ENCODE assay signal across 1 cellular context in the genomic region with DNA sequence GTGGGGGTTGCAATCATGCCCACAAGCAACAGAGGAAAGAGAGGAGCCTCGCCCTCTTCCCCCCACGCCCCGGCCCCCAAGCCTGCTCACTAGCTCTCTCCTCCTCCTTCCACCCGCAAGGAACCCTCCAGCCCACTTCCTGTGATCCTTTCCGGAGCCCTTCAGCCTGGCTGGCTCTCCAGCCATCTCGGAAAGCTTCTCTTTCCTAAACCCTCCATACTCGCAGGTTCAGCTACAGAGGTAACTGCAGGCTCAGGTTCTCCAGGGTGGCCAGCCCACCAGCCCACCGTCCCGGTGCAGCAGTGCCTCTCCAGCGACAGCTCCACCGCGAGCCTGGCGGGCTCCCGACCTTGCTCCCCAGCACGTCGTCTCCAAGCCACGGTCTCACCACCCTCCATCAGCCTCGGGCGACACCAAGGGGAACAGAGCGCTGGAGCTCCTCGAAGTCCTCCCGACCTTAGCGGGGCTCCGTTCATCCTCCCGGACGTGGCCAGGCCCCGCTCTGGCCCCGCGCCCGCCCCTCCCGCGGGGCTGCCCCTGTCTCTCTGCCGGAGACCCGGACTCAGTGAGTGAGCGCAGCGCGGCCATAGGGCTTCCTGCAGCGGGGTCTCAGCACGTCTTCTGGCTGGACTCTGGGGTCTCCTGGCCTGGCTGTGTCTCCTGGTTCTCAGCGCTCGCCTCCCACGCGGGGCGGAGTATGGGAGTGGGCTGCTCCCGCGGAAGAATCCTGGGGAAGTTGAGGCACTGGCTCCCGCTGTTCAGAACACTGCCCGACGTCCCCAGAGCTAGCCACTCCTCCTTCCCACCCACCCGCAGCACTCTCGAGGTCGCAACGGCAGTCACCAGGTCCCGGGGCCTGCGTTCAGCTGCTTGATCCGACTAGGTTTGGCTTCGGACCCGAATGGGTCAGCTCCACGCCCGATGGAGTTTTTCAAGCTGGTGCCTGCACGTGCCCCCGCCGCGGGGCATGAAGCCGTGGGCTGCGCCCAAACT.
TF ChIP-seq lines count a peak whose summit lies in the region.

No MANE protein-coding gene starts in this region.

TF ChIP-seq in K562, 482 proteins besides CTCF, POLR2A, EP300 and RAD21 (continued from another document):
- TF ChIP-seq, protein P1, sequence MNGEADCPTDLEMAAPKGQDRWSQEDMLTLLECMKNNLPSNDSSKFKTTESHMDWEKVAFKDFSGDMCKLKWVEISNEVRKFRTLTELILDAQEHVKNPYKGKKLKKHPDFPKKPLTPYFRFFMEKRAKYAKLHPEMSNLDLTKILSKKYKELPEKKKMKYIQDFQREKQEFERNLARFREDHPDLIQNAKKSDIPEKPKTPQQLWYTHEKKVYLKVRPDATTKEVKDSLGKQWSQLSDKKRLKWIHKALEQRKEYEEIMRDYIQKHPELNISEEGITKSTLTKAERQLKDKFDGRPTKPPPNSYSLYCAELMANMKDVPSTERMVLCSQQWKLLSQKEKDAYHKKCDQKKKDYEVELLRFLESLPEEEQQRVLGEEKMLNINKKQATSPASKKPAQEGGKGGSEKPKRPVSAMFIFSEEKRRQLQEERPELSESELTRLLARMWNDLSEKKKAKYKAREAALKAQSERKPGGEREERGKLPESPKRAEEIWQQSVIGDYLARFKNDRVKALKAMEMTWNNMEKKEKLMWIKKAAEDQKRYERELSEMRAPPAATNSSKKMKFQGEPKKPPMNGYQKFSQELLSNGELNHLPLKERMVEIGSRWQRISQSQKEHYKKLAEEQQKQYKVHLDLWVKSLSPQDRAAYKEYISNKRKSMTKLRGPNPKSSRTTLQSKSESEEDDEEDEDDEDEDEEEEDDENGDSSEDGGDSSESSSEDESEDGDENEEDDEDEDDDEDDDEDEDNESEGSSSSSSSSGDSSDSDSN (IDR thresholded peaks at IDR 0.05; ENCODE audit: borderline replicate concordance in 1 of 2, low read depth in 2 of 2, low read length in 2 of 2) = 0 out of 4 replicates have a peak, but pooled peaks of 1 of the 2 experiments have one; percentile 53
- 0 out of 2 replicates have a peak, but pooled peaks have one; percentile 63 for TF ChIP-seq ERF (CRISPR knock-in tag; IDR thresholded peaks at IDR 0.05)
- no peak for TF ChIP-seq NFIC (IDR thresholded peaks at IDR 0.05)
- TF ChIP-seq TCFL5 (CRISPR knock-in tag; conservative IDR thresholded peaks at IDR 0.05) = no peak
